ENCODE assay signal across 18 cellular contexts in the genomic region with DNA sequence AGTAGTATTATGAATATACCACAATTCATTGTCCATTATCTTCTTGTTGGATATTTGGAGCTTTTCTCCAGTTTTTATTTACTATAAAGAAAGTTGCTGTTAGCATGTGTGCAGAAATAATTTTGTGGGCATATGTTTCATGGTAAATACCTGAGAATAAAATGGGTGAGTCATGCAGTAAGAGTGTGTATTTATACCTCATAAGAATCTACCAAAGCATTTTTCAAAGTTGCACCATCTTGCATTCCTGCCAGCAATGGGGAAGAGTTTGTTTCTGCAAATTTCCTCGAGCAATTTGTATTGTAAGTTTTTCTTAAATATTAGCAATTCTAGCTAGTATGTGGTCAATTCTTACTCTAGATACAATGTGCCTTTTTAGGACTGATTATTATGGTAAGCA. TPM values are rescaled to one million over a fixed set of nuclear protein-coding genes. Genes with fewer than 3 reads are reported as not detected.
"Had no signal": no experiment of that assay in that cellular context is flagged by ENCODE, and none has a peak within 500 bp of the region (broad histone marks: within the 10 kb centered on the region; RNA-seq: fewer than 3 reads in every experiment).

No MANE protein-coding gene starts in this region.

- H3K27me3 ChIP-seq: cardiac muscle cell, gastrocnemius medialis, sigmoid colon, uterus had no signal

- H3K4me1 ChIP-seq: gastrocnemius medialis, left ventricle myocardium inferior, sigmoid colon, spleen, uterus had no signal

- H3K9me3 ChIP-seq: gastrocnemius medialis, left ventricle myocardium inferior, sigmoid colon, spleen, uterus had no signal

- ATAC-seq: effector memory CD8-positive, alpha-beta T cell; gastrocnemius medialis; stimulated activated naive B cell treated with anti-CD40 and anti-IgM and Interleukin-4, amounts not matched to agents 10 μg/mL and 1 μg/mL and 100 μg/mL, for 72 hours had no signal

- DNase-seq: activated CD4-positive, alpha-beta T cell treated with anti-CD3 and anti-CD28 coated beads, Interleukin-2, amount 50 U/mL, for 1 hour; activated CD8-positive, alpha-beta memory T cell treated with anti-CD3 and anti-CD28 coated beads, Interleukin-2, amount 50 U/mL, for 48 hours; activated effector memory CD4-positive, alpha-beta T cell treated with anti-CD3 and anti-CD28 coated beads, Interleukin-2, amount 50 U/mL, for 16 hours; activated naive CD4-positive, alpha-beta T cell treated with anti-CD3 and anti-CD28 coated beads, Interleukin-2, amount 50 U/mL, for 16 hours; activated T-cell treated with anti-CD3 and anti-CD28 coated beads, Interleukin-2, amount 50 U/mL, for 48 hours; effector memory CD8-positive, alpha-beta T cell; erythroblast; gastrocnemius medialis; head of caudate nucleus; left ventricle myocardium inferior; occipital lobe; posterior cingulate gyrus; sigmoid colon; spleen; stimulated activated CD4-positive, alpha-beta T cell treated with anti-CD3 and anti-CD28 coated beads, Interleukin-4, amount 100 ng/mL, for 4 hours; stimulated activated naive B cell treated with anti-CD40 and anti-IgM and Interleukin-4, amounts not matched to agents 10 μg/mL and 1 μg/mL and 100 μg/mL, for 72 hours; uterus had no signal

- H3K36me3 ChIP-seq: cardiac muscle cell, gastrocnemius medialis, left ventricle myocardium inferior, sigmoid colon, spleen, uterus had no signal

- H3K27ac ChIP-seq: cardiac muscle cell, gastrocnemius medialis, left ventricle myocardium inferior, sigmoid colon, spleen, uterus had no signal

- H3K4me3 ChIP-seq: cardiac muscle cell, gastrocnemius medialis, left ventricle myocardium inferior, sigmoid colon, spleen, uterus had no signal

RNA-seq across cellular contexts. Expression of a gene that starts 16.1 kb away (rescaled TPM):
- total RNA-seq: gastrocnemius medialis, occipital lobe had no signal
